Comparison of ENCODE assay signal across 1 cellular context in genomic region chr10:14757394-14757793, GRCh38.
TF ChIP-seq lines count a peak whose summit lies in the region.

No MANE protein-coding gene starts in this region.

TF ChIP-seq in H1, 55 proteins besides CTCF, POLR2A, EP300 and RAD21:
- TF ChIP-seq RBBP5 (IDR thresholded peaks at IDR 0.05; ENCODE audit: borderline replicate concordance, low read depth, low read length) (no peak), NANOG (IDR thresholded peaks at IDR 0.05; ENCODE audit: insufficient read depth, low read depth, low read length, poor library complexity, severe bottlenecking) (no peak), SUZ12 (IDR thresholded peaks at IDR 0.05; ENCODE audit: low read length) (no peak), HDAC6 (IDR thresholded peaks at IDR 0.05; ENCODE audit: low read depth, low read length) (no peak), NRF1 (IDR thresholded peaks at IDR 0.05; ENCODE audit: low read depth, low read length) (no peak), RFX5 (IDR thresholded peaks at IDR 0.05; ENCODE audit: borderline replicate concordance, low read depth, low read length) (no peak), ZNF274 (IDR thresholded peaks at IDR 0.05; ENCODE audit: borderline replicate concordance, extremely low read depth, low read length) (no peak), JUN (IDR thresholded peaks at IDR 0.05; ENCODE audit: low read depth, low read length) (no peak), SRF (IDR thresholded peaks at IDR 0.05; ENCODE audit: low read depth, low read length) (no peak)
- TF ChIP-seq, protein P1, sequence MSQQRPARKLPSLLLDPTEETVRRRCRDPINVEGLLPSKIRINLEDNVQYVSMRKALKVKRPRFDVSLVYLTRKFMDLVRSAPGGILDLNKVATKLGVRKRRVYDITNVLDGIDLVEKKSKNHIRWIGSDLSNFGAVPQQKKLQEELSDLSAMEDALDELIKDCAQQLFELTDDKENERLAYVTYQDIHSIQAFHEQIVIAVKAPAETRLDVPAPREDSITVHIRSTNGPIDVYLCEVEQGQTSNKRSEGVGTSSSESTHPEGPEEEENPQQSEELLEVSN (IDR thresholded peaks at IDR 0.05), result no peak
